ENCODE assay signal across 12 cellular contexts in the genomic region with DNA sequence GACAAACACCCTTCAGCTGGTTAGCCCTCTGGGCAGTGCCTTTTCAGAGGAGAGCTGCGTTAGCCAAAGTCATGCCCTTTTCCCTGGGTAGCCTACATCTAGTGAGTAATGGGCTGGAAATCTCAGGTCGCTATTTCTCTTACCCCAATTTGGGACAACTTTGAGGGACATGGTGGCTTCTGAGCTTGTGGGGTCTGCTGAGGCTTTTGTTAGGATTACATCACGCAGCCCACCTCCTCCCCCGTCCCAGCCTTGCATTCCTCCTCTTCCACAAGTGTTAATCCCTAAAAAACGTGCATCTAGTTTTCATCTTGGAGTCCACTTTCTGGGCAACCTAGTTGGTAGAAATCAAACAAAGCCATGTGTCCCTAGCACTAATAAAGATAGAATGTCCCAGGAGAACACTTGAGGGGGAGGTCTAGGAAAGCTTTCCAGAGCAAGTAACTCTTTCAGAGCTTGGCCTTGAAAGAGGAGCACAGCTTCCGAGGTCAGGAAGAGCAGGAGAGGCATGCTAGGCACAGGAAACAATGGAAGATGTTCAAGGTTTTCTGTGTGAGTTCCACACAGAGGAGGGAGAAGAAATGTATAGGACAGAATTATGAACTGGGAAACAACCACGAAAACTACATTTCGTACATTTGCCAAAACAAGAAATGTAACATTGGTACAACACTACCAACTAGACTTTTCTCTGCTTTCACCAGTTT. TPM values are rescaled to one million over a fixed set of nuclear protein-coding genes. Genes with fewer than 3 reads are reported as not detected.
DNase-seq lines count a peak whose midpoint lies in the region; ATAC-seq and TF ChIP-seq lines count a peak whose summit lies in the region.
"Had no signal": no experiment of that assay in that cellular context is flagged by ENCODE, and none has a peak within 500 bp of the region (broad histone marks: within the 10 kb centered on the region; RNA-seq: fewer than 3 reads in every experiment).

No MANE protein-coding gene starts in this region.

- TF ChIP-seq CTCF in MCF 10A (IDR thresholded peaks at IDR 0.05; ENCODE audit: unreplicated experiment) (no peak), mammary epithelial cell (conservative IDR thresholded peaks at IDR 0.05 in 1 of 2, IDR thresholded peaks at IDR 0.05 in 1 of 2; ENCODE audit: extremely low read depth in 1 of 2, insufficient read depth in 1 of 2, low read depth in 1 of 2, low read length in 2 of 2) (no peak), smooth muscle cell (IDR thresholded peaks at IDR 0.05; ENCODE audit: borderline replicate concordance, insufficient read depth, poor library complexity, severe bottlenecking) (no peak), Calu3 (IDR thresholded peaks at IDR 0.05; ENCODE audit: unreplicated experiment) (no peak)

- no peaks in the 10 kb centered on the region for H3K27me3 ChIP-seq in mammary epithelial cell (ENCODE audit: insufficient read depth, low read length)
- no peaks in the 10 kb centered on the region for H3K27me3 ChIP-seq in smooth muscle cell (ENCODE audit: low read depth)
- H3K27me3 ChIP-seq: BE2C had no signal

- H3K4me1 ChIP-seq in mammary epithelial cell (ENCODE audit: insufficient read depth, low read length) (peaks cover 12% of the 10 kb centered on the region), smooth muscle cell (ENCODE audit: low read depth) (peaks cover 17% of the 10 kb centered on the region)
- H3K4me1 ChIP-seq: BE2C had no signal

- H3K9me3 ChIP-seq in mammary epithelial cell (replicated peaks; ENCODE audit: insufficient read depth, low read length) (no peaks in the 10 kb centered on the region), smooth muscle cell (replicated peaks; ENCODE audit: low read depth) (no peaks in the 10 kb centered on the region)
- H3K9me3 ChIP-seq: BE2C had no signal

- H3K4me3 ChIP-seq in mammary epithelial cell (replicated peaks in 1 of 3; ENCODE audit: insufficient read depth in 1 of 3, low read depth in 2 of 3, low read length in 3 of 3) (no peak overlapping the region), smooth muscle cell (no peak overlapping the region)

- H3K4me3 Mint-ChIP-seq in MCF 10A (ENCODE audit: unreplicated experiment) (peak overlapping the region; percentile 99), Calu3 (ENCODE audit: low read depth, unreplicated experiment) (no peak overlapping the region)

- ATAC-seq in GM21737 (IDR thresholded peaks at IDR 0.05; ENCODE audit: unreplicated experiment) (no peak), HG03571 (IDR thresholded peaks at IDR 0.05; ENCODE audit: unreplicated experiment) (no peak)

- no peak overlapping the region for H3K4me2 ChIP-seq in mammary epithelial cell (ENCODE audit: insufficient read depth, low read depth, low read length)
- peak overlapping the region; percentile 96 for H3K4me2 ChIP-seq in smooth muscle cell

- CTCF ChIA-PET in MCF 10A (lab: Yijun Ruan, JAX) (interaction anchor here (1.3 kb wide), 1 partner anchor 38 kb away, joined by 4 read pairs; no protein-coding TSS in a partner anchor), mammary epithelial cell (lab: Charles Lee; ENCODE audit: low non-redundant PET) (no interaction called here), Calu3 (lab: Charles Lee) (no interaction called here)

- 74% methylated on average over 7 of the region's 8 CpGs for WGBS in mammary epithelial cell (ENCODE audit: low coverage, missing lambda C conversion rate)
- 86% methylated on average over 8 of the region's 8 CpGs for WGBS in smooth muscle cell (ENCODE audit: low lambda C conversion rate)

- POLR2A ChIA-PET in MCF 10A (lab: Yijun Ruan, JAX): interaction anchor here (1.0 to 7.7 kb wide), 10 partner anchors 10 to 69 kb away, joined by 3 to 100 read pairs (median 10); a partner anchor contains a TSS

- H3K27me3 Mint-ChIP-seq in MCF 10A (ENCODE audit: insufficient read depth, unreplicated experiment) (no peaks in the 10 kb centered on the region), Calu3 (ENCODE audit: unreplicated experiment) (peaks cover 17% of the 10 kb centered on the region)

- intact Hi-C loops in MCF 10A (cut with micrococcal nuclease): no loop called here
- intact Hi-C loops in mammary epithelial cell (cut with micrococcal nuclease): loop anchor here (10.0 kb wide), 1 partner anchor 78 kb away; no protein-coding TSS in a partner anchor
- intact Hi-C loops in Calu3 (cut with micrococcal nuclease; ENCODE audit: unreplicated experiment): no loop called here

- H3K9ac ChIP-seq in mammary epithelial cell (ENCODE audit: insufficient read depth, low read length) (no peak overlapping the region), smooth muscle cell (ENCODE audit: low read depth) (no peak overlapping the region)

- H3K9me3 Mint-ChIP-seq in MCF 10A (ENCODE audit: unreplicated experiment): no peaks in the 10 kb centered on the region
- H3K9me3 Mint-ChIP-seq in Calu3 (ENCODE audit: low read depth, unreplicated experiment): no peaks in the 10 kb centered on the region

- no TSS peak for BruUV-seq in MCF 10A (replicated peaks; lab: Mats Ljungman, UMichigan)
- BruUV-seq in mammary epithelial cell (replicated peaks; lab: Mats Ljungman, UMichigan): no TSS peak
- no TSS peak for BruUV-seq in Calu3 (replicated peaks; lab: Mats Ljungman, UMichigan)

- dilution Hi-C loops in mammary epithelial cell (cut with HindIII; ENCODE audit: low sequenced_read_pairs): no loop called here

- peaks cover 9% of the 10 kb centered on the region for H3K36me3 ChIP-seq in mammary epithelial cell (ENCODE audit: insufficient read depth, low read length)
- H3K36me3 ChIP-seq in smooth muscle cell (ENCODE audit: low read depth): no peaks in the 10 kb centered on the region

- H3K27ac ChIP-seq in mammary epithelial cell (ENCODE audit: insufficient read depth, low read depth, low read length) (no peak overlapping the region), smooth muscle cell (ENCODE audit: low read depth) (peak overlapping the region; percentile 14)

- H3K36me3 Mint-ChIP-seq in MCF 10A (ENCODE audit: insufficient read depth, unreplicated experiment) (peaks cover 49% of the 10 kb centered on the region), Calu3 (ENCODE audit: insufficient read depth, unreplicated experiment) (peaks cover 35% of the 10 kb centered on the region)

- TF ChIP-seq POLR2A in erythroblast (IDR thresholded peaks at IDR 0.05; ENCODE audit: low read length): peak; percentile 24

- DNase-seq in MCF 10A (ENCODE audit: unreplicated experiment) (no peak), mammary epithelial cell (no peak), erythroblast (lab: John Stamatoyannopoulos, UW) (no peak), smooth muscle cell (lab: John Stamatoyannopoulos, UW; ENCODE audit: unreplicated experiment) (no peak), Calu3 (no peak)
- DNase-seq: BE2C, islet precursor cell, NCI-H446 treated with DMSO at 0.1 percent for 48 hours, occipital lobe had no signal

- H3K79me2 ChIP-seq in mammary epithelial cell (ENCODE audit: insufficient read depth, low read length): peaks cover 31% of the 10 kb centered on the region
- peaks cover 36% of the 10 kb centered on the region for H3K79me2 ChIP-seq in smooth muscle cell (ENCODE audit: low read depth)

- H3K27ac Mint-ChIP-seq in MCF 10A (ENCODE audit: low read depth, unreplicated experiment): no peak overlapping the region
- H3K27ac Mint-ChIP-seq in Calu3 (ENCODE audit: unreplicated experiment): no peak overlapping the region

- H3F3A ChIP-seq in smooth muscle cell (ENCODE audit: low read depth): peaks cover 17% of the 10 kb centered on the region

- no peak overlapping the region for H2AFZ ChIP-seq in mammary epithelial cell (ENCODE audit: low read depth, low read length)
- H2AFZ ChIP-seq in smooth muscle cell (ENCODE audit: low read depth): no peak overlapping the region

- no peaks in the 10 kb centered on the region for H4K20me1 ChIP-seq in mammary epithelial cell (ENCODE audit: insufficient read depth, low read length)
- peaks cover 32% of the 10 kb centered on the region for H4K20me1 ChIP-seq in smooth muscle cell (ENCODE audit: low read depth)

- in situ Hi-C loops in mammary epithelial cell (cut with MboI; ENCODE audit: low sequenced_read_pairs in 2 of 2): no loop called here

- H3K4me1 Mint-ChIP-seq in MCF 10A (ENCODE audit: insufficient read depth, unreplicated experiment) (peaks cover 24% of the 10 kb centered on the region), Calu3 (ENCODE audit: low read depth, unreplicated experiment) (peaks cover 12% of the 10 kb centered on the region)

TF ChIP-seq in PFSK-1, 5 proteins besides CTCF, POLR2A, EP300 and RAD21 (continues in another document):
- TF ChIP-seq POLR2AphosphoS5 (IDR thresholded peaks at IDR 0.05; ENCODE audit: low read depth, low read length) (peak; percentile 32), SIN3A (IDR thresholded peaks at IDR 0.05; ENCODE audit: borderline replicate concordance, insufficient read depth, low read length) (no peak)

RNA-seq across cellular contexts. Expression of a gene that starts 2.8 kb away (rescaled TPM):
- total RNA-seq in MCF 10A (2022) (387 and 481 TPM in 2 replicates), mammary epithelial cell (100 to 1,000 TPM in 1 of 2 donors, 10 to 100 TPM in 1; 71.2 to 248 TPM), smooth muscle cell (165 TPM in 2 replicates), Calu3 (2022) (151 and 154 TPM in 2 replicates)
- polyA plus RNA-seq in mammary epithelial cell (169 TPM), smooth muscle cell (206 and 231 TPM in 2 replicates)
- 109 TPM for polyA minus RNA-seq in mammary epithelial cell
- 487 TPM for polyA plus RNA-seq in PFSK-1 (2012; ENCODE audit: insufficient read length, low read depth)

RNA-seq across cellular contexts. Expression of a gene that starts 50.4 kb away (rescaled TPM):
- total RNA-seq in MCF 10A (2022) (55.6 and 97.6 TPM in 2 replicates), mammary epithelial cell (under 1 TPM in 1 of 2 donors, not detected in 1; 0.17 TPM), smooth muscle cell (1.3 and 4.0 TPM in 2 replicates), Calu3 (2022) (365 and 600 TPM in 2 replicates)
- polyA plus RNA-seq in mammary epithelial cell (0.77 TPM), smooth muscle cell (6.6 and 27.3 TPM in 2 replicates)
- polyA minus RNA-seq in mammary epithelial cell: not detected
- polyA plus RNA-seq in PFSK-1 (2012; ENCODE audit: insufficient read length, low read depth): 116 TPM

Comparison
In these comparisons a context has a peak if more than half of its experiments do, and no peak if none do; other contexts are left out.
1. RNA of a gene that starts 50.4 kb away (total RNA-seq): 365 to 600 TPM in Calu3 and 55.6 to 97.6 TPM in MCF 10A; 1.3 to 4.0 TPM in smooth muscle cell and 0.17 TPM in mammary epithelial cell; every median in the first group is over 10 times any median in the second.